Comparison of ENCODE assay signal across 9 cellular contexts in the genomic region with DNA sequence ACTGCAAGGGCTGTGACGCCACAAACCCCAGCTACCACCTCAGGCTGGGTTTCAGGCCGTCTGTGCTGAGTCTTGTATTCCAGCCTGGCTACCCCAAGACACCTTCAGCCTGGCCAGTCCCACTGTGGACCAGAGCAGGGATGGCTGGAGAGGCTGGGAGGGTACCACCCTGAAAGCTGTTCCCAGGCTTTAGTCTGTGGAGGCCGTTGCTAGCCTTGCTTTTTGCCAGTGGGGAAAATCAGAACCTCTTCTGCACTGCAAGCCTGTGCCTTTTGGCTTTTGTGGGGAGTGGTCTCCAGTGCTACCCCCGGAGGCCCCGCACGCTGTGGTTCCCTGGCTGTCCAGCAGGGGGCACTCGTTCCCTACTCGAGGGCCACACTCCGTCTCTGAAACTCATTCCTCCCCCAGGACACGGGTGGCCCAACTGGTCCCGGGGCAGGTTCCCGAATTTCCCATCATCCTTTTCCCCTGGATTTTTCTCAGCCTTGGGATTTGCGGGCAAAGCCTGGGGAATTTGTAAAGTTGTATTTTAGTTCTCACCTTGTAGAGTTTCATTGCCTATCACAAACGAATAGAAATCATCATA.
DNase-seq lines count a peak whose midpoint lies in the region; ATAC-seq and TF ChIP-seq lines count a peak whose summit lies in the region.
"Had no signal": no experiment of that assay in that cellular context is flagged by ENCODE, and none has a peak within 500 bp of the region (broad histone marks: within the 10 kb centered on the region; RNA-seq: fewer than 3 reads in every experiment).

No MANE protein-coding gene starts in this region.

- intact Hi-C loops in esophagus muscularis mucosa (cut with DNase I) (loop anchor here (5.0 kb wide), 1 partner anchor 65 kb away; no protein-coding TSS in a partner anchor), posterior cingulate gyrus (cut with DNase I) (loop anchor here (1.0 kb wide), 1 partner anchor 72 kb away; no protein-coding TSS in a partner anchor)

- CTCF ChIA-PET in WTC11 (lab: Charles Lee) = interaction anchor here (0.7 to 2.3 kb wide), 20 partner anchors 10 to 126 kb away, joined by 3 to 16 read pairs (median 4); no protein-coding TSS in a partner anchor

- H3K4me1 ChIP-seq in esophagus muscularis mucosa = peaks cover 70 to 78% (median 72%) of the 10 kb centered on the region in 4 donors

- no peak overlapping the region for H3K4me3 ChIP-seq in esophagus muscularis mucosa

- no peaks in the 10 kb centered on the region for H3K27me3 ChIP-seq in esophagus muscularis mucosa

- H3K36me3 Mint-ChIP-seq in WTC11 = peaks cover 23% of the 10 kb centered on the region

- TF ChIP-seq CTCF in GM13976 (IDR thresholded peaks at IDR 0.05; ENCODE audit: borderline replicate concordance, control extremely low read depth, extremely low read depth, insufficient read depth, missing control alignments) (peak; percentile 80), WTC11 (IDR thresholded peaks at IDR 0.05) (peak; percentile 98), esophagus muscularis mucosa (IDR thresholded peaks at IDR 0.05) (peak; percentile 97 to 98 (median 98))

- H3K9me3 Mint-ChIP-seq in WTC11 = peaks cover 18% of the 10 kb centered on the region

- POLR2A ChIA-PET in WTC11 (lab: Charles Lee) = no interaction called here

- ATAC-seq in WTC11 = peak; percentile 85

- H3K27me3 Mint-ChIP-seq in WTC11 (ENCODE audit: low read depth) = no peaks in the 10 kb centered on the region; the same call in 1 of the 2 replicates

- peaks cover 0 to 4% (median 0%) of the 10 kb centered on the region in 4 donors for H3K9me3 ChIP-seq in esophagus muscularis mucosa

- H3K4me1 Mint-ChIP-seq in WTC11 = peaks cover 13% of the 10 kb centered on the region
- H3K4me1 Mint-ChIP-seq: central memory CD8-positive, alpha-beta T cell had no signal

- no peak overlapping the region for H3K4me3 Mint-ChIP-seq in WTC11
- H3K4me3 Mint-ChIP-seq: central memory CD8-positive, alpha-beta T cell had no signal

- no peak for TF ChIP-seq EP300 in esophagus muscularis mucosa (IDR thresholded peaks at IDR 0.05)

- WGBS in esophagus muscularis mucosa = 32% methylated on average over 6 of the region's 14 CpGs

- no peak for TF ChIP-seq POLR2A in esophagus muscularis mucosa (IDR thresholded peaks at IDR 0.05; ENCODE audit: low read depth)

- peak overlapping the region; percentile 80 to 88 (median 86) for H3K27ac ChIP-seq in esophagus muscularis mucosa (replicated peaks in 1 of 4)

- H3K36me3 ChIP-seq in esophagus muscularis mucosa = peaks cover 0 to 33% (median 13%) of the 10 kb centered on the region in 4 donors

- DNase-seq in 8988T (peak; percentile 57), GM13976 (ENCODE audit: low spot score) (peak; percentile 77), WTC11 (ENCODE audit: low spot score) (peak; percentile 90), esophagus muscularis mucosa (ENCODE audit: extremely low spot score) (no peak), posterior cingulate gyrus (peak in 8 of 10 donors; percentile 64 to 95 (median 80)), KG1 (lab: John Stamatoyannopoulos, UW) (no peak), glomerular visceral epithelial cell (ENCODE audit: extremely low spot score) (no peak), NCI-H1694 treated with DMSO at 0.1 percent for 48 hours (lab: John Stamatoyannopoulos, UW) (no peak)

- in situ Hi-C loops in GM13976 (cut with MboI; ENCODE audit: low sequenced_read_pairs, unreplicated experiment) = no loop called here

- H3K27ac Mint-ChIP-seq in WTC11 = no peak overlapping the region; the same call in 1 of the 2 replicates

TF ChIP-seq in WTC11, 78 proteins besides CTCF, POLR2A, EP300 and RAD21 (continues in another document):
- TF ChIP-seq GTF2I (CRISPR knock-in tag; conservative IDR thresholded peaks at IDR 0.05) (no peak), RORB (CRISPR knock-in tag; IDR thresholded peaks at IDR 0.05) (no peak), SMAD3 (CRISPR knock-in tag; IDR thresholded peaks at IDR 0.05; ENCODE audit: borderline replicate concordance) (no peak), JAZF1 (CRISPR knock-in tag; IDR thresholded peaks at IDR 0.05) (no peak), TEAD1 (CRISPR knock-in tag; IDR thresholded peaks at IDR 0.05) (no peak), ZNF263 (CRISPR knock-in tag; IDR thresholded peaks at IDR 0.05; ENCODE audit: low read depth) (no peak), NFATC4 (CRISPR knock-in tag; IDR thresholded peaks at IDR 0.05) (no peak), SMAD4 (CRISPR knock-in tag; IDR thresholded peaks at IDR 0.05) (no peak), NR3C1 (CRISPR knock-in tag; conservative IDR thresholded peaks at IDR 0.05; ENCODE audit: low read depth) (no peak)
- TF ChIP-seq, protein P1, sequence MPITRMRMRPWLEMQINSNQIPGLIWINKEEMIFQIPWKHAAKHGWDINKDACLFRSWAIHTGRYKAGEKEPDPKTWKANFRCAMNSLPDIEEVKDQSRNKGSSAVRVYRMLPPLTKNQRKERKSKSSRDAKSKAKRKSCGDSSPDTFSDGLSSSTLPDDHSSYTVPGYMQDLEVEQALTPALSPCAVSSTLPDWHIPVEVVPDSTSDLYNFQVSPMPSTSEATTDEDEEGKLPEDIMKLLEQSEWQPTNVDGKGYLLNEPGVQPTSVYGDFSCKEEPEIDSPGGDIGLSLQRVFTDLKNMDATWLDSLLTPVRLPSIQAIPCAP (CRISPR knock-in tag; IDR thresholded peaks at IDR 0.05) = no peak
- TF ChIP-seq, protein P2, sequence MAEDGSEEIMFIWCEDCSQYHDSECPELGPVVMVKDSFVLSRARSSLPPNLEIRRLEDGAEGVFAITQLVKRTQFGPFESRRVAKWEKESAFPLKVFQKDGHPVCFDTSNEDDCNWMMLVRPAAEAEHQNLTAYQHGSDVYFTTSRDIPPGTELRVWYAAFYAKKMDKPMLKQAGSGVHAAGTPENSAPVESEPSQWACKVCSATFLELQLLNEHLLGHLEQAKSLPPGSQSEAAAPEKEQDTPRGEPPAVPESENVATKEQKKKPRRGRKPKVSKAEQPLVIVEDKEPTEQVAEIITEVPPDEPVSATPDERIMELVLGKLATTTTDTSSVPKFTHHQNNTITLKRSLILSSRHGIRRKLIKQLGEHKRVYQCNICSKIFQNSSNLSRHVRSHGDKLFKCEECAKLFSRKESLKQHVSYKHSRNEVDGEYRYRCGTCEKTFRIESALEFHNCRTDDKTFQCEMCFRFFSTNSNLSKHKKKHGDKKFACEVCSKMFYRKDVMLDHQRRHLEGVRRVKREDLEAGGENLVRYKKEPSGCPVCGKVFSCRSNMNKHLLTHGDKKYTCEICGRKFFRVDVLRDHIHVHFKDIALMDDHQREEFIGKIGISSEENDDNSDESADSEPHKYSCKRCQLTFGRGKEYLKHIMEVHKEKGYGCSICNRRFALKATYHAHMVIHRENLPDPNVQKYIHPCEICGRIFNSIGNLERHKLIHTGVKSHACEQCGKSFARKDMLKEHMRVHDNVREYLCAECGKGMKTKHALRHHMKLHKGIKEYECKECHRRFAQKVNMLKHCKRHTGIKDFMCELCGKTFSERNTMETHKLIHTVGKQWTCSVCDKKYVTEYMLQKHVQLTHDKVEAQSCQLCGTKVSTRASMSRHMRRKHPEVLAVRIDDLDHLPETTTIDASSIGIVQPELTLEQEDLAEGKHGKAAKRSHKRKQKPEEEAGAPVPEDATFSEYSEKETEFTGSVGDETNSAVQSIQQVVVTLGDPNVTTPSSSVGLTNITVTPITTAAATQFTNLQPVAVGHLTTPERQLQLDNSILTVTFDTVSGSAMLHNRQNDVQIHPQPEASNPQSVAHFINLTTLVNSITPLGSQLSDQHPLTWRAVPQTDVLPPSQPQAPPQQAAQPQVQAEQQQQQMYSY (CRISPR knock-in tag; IDR thresholded peaks at IDR 0.05) = no peak
- TF ChIP-seq, protein P3, sequence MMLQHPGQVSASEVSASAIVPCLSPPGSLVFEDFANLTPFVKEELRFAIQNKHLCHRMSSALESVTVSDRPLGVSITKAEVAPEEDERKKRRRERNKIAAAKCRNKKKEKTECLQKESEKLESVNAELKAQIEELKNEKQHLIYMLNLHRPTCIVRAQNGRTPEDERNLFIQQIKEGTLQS (CRISPR knock-in tag; conservative IDR thresholded peaks at IDR 0.05) = no peak
- TF ChIP-seq, protein P4, sequence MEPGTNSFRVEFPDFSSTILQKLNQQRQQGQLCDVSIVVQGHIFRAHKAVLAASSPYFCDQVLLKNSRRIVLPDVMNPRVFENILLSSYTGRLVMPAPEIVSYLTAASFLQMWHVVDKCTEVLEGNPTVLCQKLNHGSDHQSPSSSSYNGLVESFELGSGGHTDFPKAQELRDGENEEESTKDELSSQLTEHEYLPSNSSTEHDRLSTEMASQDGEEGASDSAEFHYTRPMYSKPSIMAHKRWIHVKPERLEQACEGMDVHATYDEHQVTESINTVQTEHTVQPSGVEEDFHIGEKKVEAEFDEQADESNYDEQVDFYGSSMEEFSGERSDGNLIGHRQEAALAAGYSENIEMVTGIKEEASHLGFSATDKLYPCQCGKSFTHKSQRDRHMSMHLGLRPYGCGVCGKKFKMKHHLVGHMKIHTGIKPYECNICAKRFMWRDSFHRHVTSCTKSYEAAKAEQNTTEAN (CRISPR knock-in tag; IDR thresholded peaks at IDR 0.05) = no peak
- TF ChIP-seq, protein P5, sequence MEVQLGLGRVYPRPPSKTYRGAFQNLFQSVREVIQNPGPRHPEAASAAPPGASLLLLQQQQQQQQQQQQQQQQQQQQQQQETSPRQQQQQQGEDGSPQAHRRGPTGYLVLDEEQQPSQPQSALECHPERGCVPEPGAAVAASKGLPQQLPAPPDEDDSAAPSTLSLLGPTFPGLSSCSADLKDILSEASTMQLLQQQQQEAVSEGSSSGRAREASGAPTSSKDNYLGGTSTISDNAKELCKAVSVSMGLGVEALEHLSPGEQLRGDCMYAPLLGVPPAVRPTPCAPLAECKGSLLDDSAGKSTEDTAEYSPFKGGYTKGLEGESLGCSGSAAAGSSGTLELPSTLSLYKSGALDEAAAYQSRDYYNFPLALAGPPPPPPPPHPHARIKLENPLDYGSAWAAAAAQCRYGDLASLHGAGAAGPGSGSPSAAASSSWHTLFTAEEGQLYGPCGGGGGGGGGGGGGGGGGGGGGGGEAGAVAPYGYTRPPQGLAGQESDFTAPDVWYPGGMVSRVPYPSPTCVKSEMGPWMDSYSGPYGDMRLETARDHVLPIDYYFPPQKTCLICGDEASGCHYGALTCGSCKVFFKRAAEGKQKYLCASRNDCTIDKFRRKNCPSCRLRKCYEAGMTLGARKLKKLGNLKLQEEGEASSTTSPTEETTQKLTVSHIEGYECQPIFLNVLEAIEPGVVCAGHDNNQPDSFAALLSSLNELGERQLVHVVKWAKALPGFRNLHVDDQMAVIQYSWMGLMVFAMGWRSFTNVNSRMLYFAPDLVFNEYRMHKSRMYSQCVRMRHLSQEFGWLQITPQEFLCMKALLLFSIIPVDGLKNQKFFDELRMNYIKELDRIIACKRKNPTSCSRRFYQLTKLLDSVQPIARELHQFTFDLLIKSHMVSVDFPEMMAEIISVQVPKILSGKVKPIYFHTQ (CRISPR knock-in tag; IDR thresholded peaks at IDR 0.05) = no peak

Comparison
In these comparisons a context has a peak if more than half of its experiments do, and no peak if none do; other contexts are left out.
1. DNase-seq: peak in 8988T (single experiment), GM13976 (single experiment), WTC11 (single experiment) and posterior cingulate gyrus (8 of 10); none in esophagus muscularis mucosa (single experiment), KG1 (single experiment), glomerular visceral epithelial cell (single experiment) and NCI-H1694 treated with DMSO at 0.1 percent for 48 hours (single experiment).
2. Peak in every context shown above with its lines, with median percentiles within 50 percentile points of each other: CTCF ChIP-seq.